Comparison of ENCODE assay signal across 32 cellular contexts in genomic region chr19:30674656-30675055, GRCh38.
"Had no signal": no experiment of that assay in that cellular context is flagged by ENCODE, and none has a peak within 500 bp of the region (broad histone marks: within the 10 kb centered on the region; RNA-seq: fewer than 3 reads in every experiment).

No MANE protein-coding gene starts in this region.

- H3K9me3 ChIP-seq: MG63, Peyer's patch, SJSA1, SK-N-SH had no signal

- H3K9ac ChIP-seq: SK-N-SH had no signal

- H3K4me3 ChIP-seq: MG63, Peyer's patch, SJSA1 had no signal

- H3K4me2 ChIP-seq: SK-N-SH had no signal

- H3K27me3 ChIP-seq: Peyer's patch had no signal

- H3K4me1 ChIP-seq: Peyer's patch had no signal

- ATAC-seq: activated CD4-positive, alpha-beta T cell treated with anti-CD3 and anti-CD28 coated beads for 36 hours; activated CD4-positive, CD25-positive, alpha-beta regulatory T cell treated with anti-CD3 and anti-CD28 coated beads, Interleukin-2, amount 50 U/mL, for 24 hours; activated naive CD8-positive, alpha-beta T cell treated with anti-CD3 and anti-CD28 coated beads, Interleukin-2, amount 50 U/mL, for 24 hours; PC-3 had no signal

- FAIRE-seq: TTC549 had no signal

- H3K36me3 ChIP-seq: MG63, Peyer's patch, SJSA1 had no signal

- DNase-seq: activated CD4-positive, alpha-beta memory T cell treated with anti-CD3 and anti-CD28 coated beads for 36 hours; activated CD4-positive, alpha-beta T cell treated with anti-CD3 and anti-CD28 coated beads for 36 hours; activated CD4-positive, alpha-beta T cell treated with anti-CD3 and anti-CD28 coated beads, Interleukin-2, amount 50 U/mL, for 1 hour; activated CD8-positive, alpha-beta memory T cell treated with anti-CD3 and anti-CD28 coated beads, Interleukin-2, amount 50 U/mL, for 4 hours; activated effector memory CD4-positive, alpha-beta T cell treated with Interleukin-2 at 50 U/mL for 16 hours; activated naive CD4-positive, alpha-beta T cell treated with anti-CD3 and anti-CD28 coated beads, Interleukin-2, amount 10 ng/mL, durations not matched to agents 7 days and 5 days; activated naive CD8-positive, alpha-beta T cell treated with anti-CD3 and anti-CD28 coated beads, Interleukin-2, amount 50 U/mL, for 24 hours; activated T-cell treated with anti-CD3 and anti-CD28 coated beads, Interleukin-2, amount 50 U/mL, for 48 hours; anterior cingulate cortex; caudate nucleus; Kasumi-1; KG1; MG63; NCI-H1048; NCI-H1105 treated with DMSO at 0.1 percent for 48 hours; NCI-H1436; NCI-H1694; NCI-H1930; NCI-H2081 treated with DMSO at 0.1 percent for 48 hours; NCI-H2171; NCI-H510A; NCI-H526; NCI-H748 treated with DMSO at 0.1 percent for 48 hours; NK-92 treated with Interleukin-12 subunit alpha and Interleukin-12 subunit beta, amount 100 ng/mL, for 24 hours; PC-3; Peyer's patch; RPMI8226; SHP77 treated with DMSO at 0.1 percent for 48 hours; SK-N-SH had no signal

- H3K27ac ChIP-seq: Peyer's patch, SJSA1 had no signal
